In genomic region chr11:34650528-34650927, GRCh38 we compare ENCODE assay signal across 1 cellular context.
TF ChIP-seq lines count a peak whose summit lies in the region.

No MANE protein-coding gene starts in this region.

TF ChIP-seq in GM12878, 131 proteins besides CTCF, POLR2A, EP300 and RAD21 (continued from another document and continues in another):
- TF ChIP-seq E2F8 (IDR thresholded peaks at IDR 0.05; ENCODE audit: low read depth, partially characterized antibody) (no peak), ZBTB11 (CRISPR knock-in tag; IDR thresholded peaks at IDR 0.05) (no peak), ATF7 (IDR thresholded peaks at IDR 0.05; ENCODE audit: low read depth) (peak; percentile 84), RAD51 (IDR thresholded peaks at IDR 0.05) (no peak), IRF3 (IDR thresholded peaks at IDR 0.05) (no peak), SUPT20H (IDR thresholded peaks at IDR 0.05; ENCODE audit: borderline replicate concordance, control insufficient read depth, low read depth, low read length) (no peak), PAX8 (IDR thresholded peaks at IDR 0.05) (no peak), STAT3 (IDR thresholded peaks at IDR 0.05; ENCODE audit: low read depth, low read length) (0 out of 2 replicates have a peak, but pooled peaks have one; percentile 52), SMAD5 (IDR thresholded peaks at IDR 0.05; ENCODE audit: low read depth) (no peak), MYB (IDR thresholded peaks at IDR 0.05; ENCODE audit: borderline replicate concordance, low read depth, low read length) (no peak), CHD2 (IDR thresholded peaks at IDR 0.05; ENCODE audit: borderline replicate concordance, low read depth, low read length) (no peak), MEF2B (IDR thresholded peaks at IDR 0.05; ENCODE audit: partially characterized antibody, poor library complexity, severe bottlenecking) (peak; percentile 76), ZBED1 (IDR thresholded peaks at IDR 0.05; ENCODE audit: borderline replicate concordance) (peak; percentile 85; the same call in 1 of the 2 replicates), NFYA (IDR thresholded peaks at IDR 0.05; ENCODE audit: borderline replicate concordance, low read depth, low read length) (no peak), KLF5 (IDR thresholded peaks at IDR 0.05; ENCODE audit: partially characterized antibody) (no peak), NKRF (conservative IDR thresholded peaks at IDR 0.05) (no peak; the same call in 1 of the 2 replicates), CREM (IDR thresholded peaks at IDR 0.05; ENCODE audit: low read depth) (peak; percentile 89), TAF1 (IDR thresholded peaks at IDR 0.05; ENCODE audit: borderline replicate concordance, low read depth, low read length) (no peak), LARP7 (IDR thresholded peaks at IDR 0.05) (no peak), SPI1 (IDR thresholded peaks at IDR 0.05; ENCODE audit: borderline replicate concordance, insufficient read depth, low read depth, low read length) (no peak), SREBF2 (IDR thresholded peaks at IDR 0.05; ENCODE audit: low read length) (no peak), FOXM1 (IDR thresholded peaks at IDR 0.05; ENCODE audit: low read depth, low read length) (peak; percentile 91), RUNX3 (IDR thresholded peaks at IDR 0.05; ENCODE audit: low read length) (peak; percentile 99), NFIC (IDR thresholded peaks at IDR 0.05; ENCODE audit: low read depth, low read length) (peak; percentile 96), SMARCA5 (IDR thresholded peaks at IDR 0.05) (no peak), EZH2 (IDR thresholded peaks at IDR 0.05; ENCODE audit: borderline replicate concordance, control insufficient read depth, low read depth, low read length) (no peak), SIX5 (IDR thresholded peaks at IDR 0.05; ENCODE audit: low read depth, low read length, severe bottlenecking) (no peak), CREB1 (IDR thresholded peaks at IDR 0.05; ENCODE audit: low read depth) (0 out of 2 replicates have a peak, but pooled peaks have one; percentile 26), SREBF1 (IDR thresholded peaks at IDR 0.05; ENCODE audit: low read length) (no peak), ZNF274 (IDR thresholded peaks at IDR 0.05; ENCODE audit: insufficient read depth, insufficient read length) (no peak), NBN (IDR thresholded peaks at IDR 0.05) (peak; percentile 74), SKIL (IDR thresholded peaks at IDR 0.05; ENCODE audit: low read depth, poor library complexity, severe bottlenecking) (peak; percentile 93), HDGF (IDR thresholded peaks at IDR 0.05) (no peak), BRCA1 (IDR thresholded peaks at IDR 0.05; ENCODE audit: low read depth, low read length) (no peak), MTA3 (IDR thresholded peaks at IDR 0.05; ENCODE audit: borderline replicate concordance, low read length) (peak; percentile 84; the same call in 1 of the 2 replicates), MLLT1 (IDR thresholded peaks at IDR 0.05) (peak; percentile 81; the same call in 1 of the 2 replicates), ELK1 (IDR thresholded peaks at IDR 0.05; ENCODE audit: low read depth, low read length) (no peak), SMC3 (IDR thresholded peaks at IDR 0.05; ENCODE audit: borderline replicate concordance, low read length) (no peak), CBX5 (IDR thresholded peaks at IDR 0.05; ENCODE audit: low read depth) (peak; percentile 50; the same call in 1 of the 2 replicates), KAT2A (conservative IDR thresholded peaks at IDR 0.05; ENCODE audit: control insufficient read depth, low read depth, low read length) (no peak), YY1 (IDR thresholded peaks at IDR 0.05; ENCODE audit: low read depth, low read length) (peak; percentile 63), ZNF384 (IDR thresholded peaks at IDR 0.05; ENCODE audit: borderline replicate concordance, low read depth, low read length) (no peak), CEBPZ (IDR thresholded peaks at IDR 0.05; ENCODE audit: low read depth, low read length) (no peak), CBFB (IDR thresholded peaks at IDR 0.05; ENCODE audit: low read depth) (peak; percentile 83; the same call in 1 of the 2 replicates), ASH2L (IDR thresholded peaks at IDR 0.05; ENCODE audit: borderline replicate concordance, low read depth) (no peak), POLR2AphosphoS5 (IDR thresholded peaks at IDR 0.05; ENCODE audit: low read length) (no peak), KDM1A (IDR thresholded peaks at IDR 0.05; ENCODE audit: borderline replicate concordance) (no peak), TARDBP (IDR thresholded peaks at IDR 0.05; ENCODE audit: borderline replicate concordance) (no peak), PML (IDR thresholded peaks at IDR 0.05; ENCODE audit: low read length) (0 out of 2 replicates have a peak, but pooled peaks have one; percentile 40), CHD4 (IDR thresholded peaks at IDR 0.05) (no peak), JUND (IDR thresholded peaks at IDR 0.05; ENCODE audit: low read depth, low read length) (peak; percentile 69; the same call in 1 of the 2 replicates), MXI1 (IDR thresholded peaks at IDR 0.05; ENCODE audit: low read depth, low read length) (no peak), NRF1 (conservative IDR thresholded peaks at IDR 0.05; ENCODE audit: low read depth, low read length) (no peak)
